In genomic region chr7:39721919-39722597, GRCh38 we compare ENCODE assay signal across 18 cellular contexts.
"Had no signal": no experiment of that assay in that cellular context is flagged by ENCODE, and none has a peak within 500 bp of the region (broad histone marks: within the 10 kb centered on the region; RNA-seq: fewer than 3 reads in every experiment).

No MANE protein-coding gene starts in this region.

- H3K4me1 ChIP-seq: neural progenitor cell, sigmoid colon had no signal

- H3K27ac ChIP-seq: neural progenitor cell, sigmoid colon, stomach had no signal

- H3K4me3 ChIP-seq: mucosa of descending colon, neural progenitor cell, sigmoid colon, smooth muscle cell, stomach, transverse colon had no signal

- H3K4me2 ChIP-seq: neural progenitor cell, smooth muscle cell had no signal

- H2AFZ ChIP-seq: neural progenitor cell had no signal

- H3K9me3 ChIP-seq: mucosa of descending colon, sigmoid colon, stomach, transverse colon had no signal

- H3K27me3 ChIP-seq: foreskin keratinocyte, neural progenitor cell, sigmoid colon, stomach, transverse colon had no signal

- H3K9ac ChIP-seq: neural progenitor cell had no signal

- H3K36me3 ChIP-seq: neural progenitor cell, sigmoid colon, stomach, transverse colon had no signal

- DNase-seq: activated CD4-positive, alpha-beta memory T cell treated with anti-CD3 and anti-CD28 coated beads, Interleukin-2, amount 10 ng/mL, durations not matched to agents 7 days and 5 days; activated CD4-positive, alpha-beta T cell treated with anti-CD3 and anti-CD28 coated beads, Interleukin-2, amount 10 ng/mL, durations not matched to agents 24 days and 14 days; activated effector memory CD4-positive, alpha-beta T cell treated with Interleukin-2 at 50 U/mL for 16 hours; activated naive CD4-positive, alpha-beta T cell treated with anti-CD3 and anti-CD28 coated beads, Interleukin-2, amount 50 U/mL, for 16 hours; activated naive CD8-positive, alpha-beta T cell treated with anti-CD3 and anti-CD28 coated beads, Interleukin-2, amount 50 U/mL, for 24 hours; activated T-cell treated with anti-CD3 and anti-CD28 coated beads, Interleukin-2, amount 50 U/mL, for 72 hours; erythroblast; foreskin keratinocyte; left colon; mesenchymal stem cell; retina; sigmoid colon; stimulated activated CD4-positive, alpha-beta T cell treated with anti-CD3 and anti-CD28 coated beads, Interleukin-15, amount 100 ng/mL, for 24 hours; stomach; transverse colon had no signal
